ENCODE assay signal across 15 cellular contexts in the genomic region with DNA sequence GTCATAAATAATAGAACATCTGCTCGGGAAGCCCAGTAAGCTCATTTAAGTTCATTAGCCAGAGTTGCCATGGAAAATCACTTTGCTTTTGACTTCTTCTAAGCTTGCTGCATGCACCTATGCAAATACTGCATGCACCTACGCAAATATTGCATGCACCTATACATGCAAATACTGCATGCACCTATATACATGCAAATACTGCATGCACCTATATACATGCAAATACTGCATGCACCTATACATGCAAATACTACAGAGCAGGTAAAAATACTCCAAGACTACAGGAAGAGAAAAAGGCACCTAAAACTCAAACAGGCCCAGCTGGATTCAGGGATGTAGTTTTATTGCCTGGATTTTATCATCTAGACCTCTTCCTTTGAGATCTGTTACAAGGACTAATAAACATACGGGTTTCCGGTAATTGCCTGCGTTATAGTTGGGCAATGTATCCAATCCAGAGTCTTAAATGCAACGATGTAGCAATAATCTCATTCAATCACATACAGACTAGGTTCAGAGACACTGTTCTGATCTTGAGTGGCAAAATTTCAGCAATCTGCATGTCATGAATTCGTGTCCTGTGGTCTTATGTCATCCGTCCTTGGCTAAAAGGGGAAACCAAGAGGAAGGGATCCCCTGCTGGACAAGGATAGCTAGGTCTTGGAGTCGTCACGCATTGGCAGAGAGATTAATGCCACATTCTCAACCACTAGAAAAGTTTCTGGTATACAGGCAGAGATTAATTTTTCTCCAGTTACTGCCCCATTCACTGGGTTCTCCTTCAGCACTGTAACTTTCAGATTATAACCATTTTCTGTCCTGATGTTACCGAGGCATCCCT.
"Had no signal": no experiment of that assay in that cellular context is flagged by ENCODE, and none has a peak within 500 bp of the region (broad histone marks: within the 10 kb centered on the region; RNA-seq: fewer than 3 reads in every experiment).

No MANE protein-coding gene starts in this region.

- H3K36me3 ChIP-seq: esophagus squamous epithelium, transverse colon, vagina had no signal

- H3K4me3 ChIP-seq: body of pancreas, coronary artery, esophagus squamous epithelium, transverse colon, vagina had no signal

- DNase-seq: activated CD4-positive, alpha-beta T cell treated with anti-CD3 and anti-CD28 coated beads, Interleukin-2, amount 50 U/mL, for 1 hour; activated CD8-positive, alpha-beta memory T cell treated with anti-CD3 and anti-CD28 coated beads for 24 hours; activated gamma-delta T cell treated with Interleukin-2 at 50 U/mL for 16 hours; amniotic stem cell; body of pancreas; esophagus squamous epithelium; glutamatergic neuron; hypothalamus; mesenchymal stem cell; nucleus accumbens; stimulated activated CD4-positive, alpha-beta T cell treated with anti-CD3 and anti-CD28 coated beads, Interleukin-2, amount 100 ng/mL, for 48 hours; stimulated activated naive CD4-positive, alpha-beta T cell; transverse colon had no signal

- H3K27ac ChIP-seq: body of pancreas, coronary artery, esophagus squamous epithelium, transverse colon, vagina had no signal

- H3K27me3 ChIP-seq: body of pancreas, esophagus squamous epithelium, transverse colon, vagina had no signal

- H3K9me3 ChIP-seq: body of pancreas, esophagus squamous epithelium, vagina had no signal
